18 cellular contexts compared by ENCODE assay signal in the genomic region with DNA sequence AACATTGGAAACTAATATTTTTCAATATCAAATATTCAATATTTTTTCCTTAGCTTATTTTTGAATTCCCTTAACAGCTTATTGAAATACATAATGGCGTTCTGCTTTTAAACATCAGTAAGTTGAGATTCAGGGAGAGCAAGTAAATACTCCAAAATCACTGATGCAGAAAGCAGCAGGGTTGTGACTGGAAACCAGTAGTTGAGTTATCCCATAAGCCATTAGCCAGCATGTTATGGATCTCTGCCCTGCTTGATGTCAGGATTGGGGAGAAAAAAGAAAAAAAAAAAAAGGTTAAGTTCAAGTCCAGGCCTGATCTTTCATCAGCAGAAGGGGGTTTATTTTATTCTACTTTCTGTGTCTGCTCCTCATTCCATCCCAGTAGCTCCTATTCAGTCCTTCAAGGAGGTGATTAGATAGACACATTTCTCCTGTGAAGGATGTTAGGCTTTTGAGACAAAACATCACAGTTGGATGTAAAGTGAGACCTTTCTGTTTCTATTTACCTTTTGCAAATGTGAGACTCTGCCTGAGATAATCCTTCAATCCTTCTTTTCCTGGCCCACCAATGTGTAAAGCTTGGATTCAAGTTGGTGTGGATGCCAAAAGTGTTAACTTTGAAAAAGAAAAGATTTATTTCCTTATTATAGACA.
DNase-seq lines count a peak whose midpoint lies in the region; TF ChIP-seq lines count a peak whose summit lies in the region.
"Had no signal": no experiment of that assay in that cellular context is flagged by ENCODE, and none has a peak within 500 bp of the region (broad histone marks: within the 10 kb centered on the region; RNA-seq: fewer than 3 reads in every experiment).

No MANE protein-coding gene starts in this region.

- no peak overlapping the region for H3K4me3 ChIP-seq in Caco-2 (ENCODE audit: low read depth, low read length)
- no peak overlapping the region for H3K4me3 ChIP-seq in breast epithelium
- H3K4me3 ChIP-seq: heart right ventricle, pancreas, thyroid gland had no signal

- BruUV-seq in Caco-2 (replicated peaks; lab: Mats Ljungman, UMichigan), result no TSS peak

- H3K36me3 ChIP-seq in Caco-2 (ENCODE audit: control insufficient read depth, insufficient read depth, low read length) (no peaks in the 10 kb centered on the region), breast epithelium (no peaks in the 10 kb centered on the region)
- H3K36me3 ChIP-seq: heart right ventricle, pancreas, thyroid gland had no signal

- no peak overlapping the region for H3K27ac Mint-ChIP-seq in Caco-2 (ENCODE audit: unreplicated experiment)
- H3K27ac Mint-ChIP-seq: CD8-positive, alpha-beta T cell; T-helper 1 cell treated with Interleukin-12 subunit alpha and Interleukin-12 subunit beta and Interleukin-4 antibody, amounts not matched to agents 30 μg/mL and 1 μg/mL, for 36 hours had no signal

- H3K4me1 ChIP-seq in Caco-2 (no peaks in the 10 kb centered on the region), breast epithelium (no peaks in the 10 kb centered on the region)
- H3K4me1 ChIP-seq: pancreas had no signal

- no peak overlapping the region for H3K27ac ChIP-seq in breast epithelium
- H3K27ac ChIP-seq: heart right ventricle, pancreas, thyroid gland had no signal

- DNase-seq in Caki2 (ENCODE audit: low read depth) (peak; percentile 14), NCI-H510A (lab: John Stamatoyannopoulos, UW) (peak; percentile 13), fibroblast of peridontal ligament (ENCODE audit: extremely low read depth) (peak; percentile 70), Caco-2 (no peak), anterior cingulate cortex (lab: John Stamatoyannopoulos, UW) (no peak), breast epithelium (ENCODE audit: low spot score in 2 of 2) (no peak)
- no peak for DNase-seq in activated CD4-positive, alpha-beta T cell treated with anti-CD3 and anti-CD28 coated beads for 48 hours
- DNase-seq: activated CD4-positive, alpha-beta T cell treated with anti-CD3 and anti-CD28 coated beads, Interleukin-2, amount 50 U/mL, for 4 hours; activated T-cell treated with anti-CD3 and anti-CD28 coated beads for 4 hours; CD8-positive, alpha-beta T cell; heart right ventricle; naive B cell; pancreas; stimulated activated naive CD4-positive, alpha-beta T cell; thyroid gland had no signal

- no peak overlapping the region for H3K4me3 Mint-ChIP-seq in Caco-2 (ENCODE audit: unreplicated experiment)
- H3K4me3 Mint-ChIP-seq: CD8-positive, alpha-beta T cell; IgD-negative memory B cell; naive B cell; T-helper 1 cell treated with Interleukin-12 subunit alpha and Interleukin-12 subunit beta and Interleukin-4 antibody, amounts not matched to agents 30 μg/mL and 1 μg/mL, for 36 hours had no signal

- POLR2A ChIA-PET in Caco-2 (lab: Charles Lee), result no interaction called here

- H3K9me3 ChIP-seq in Caco-2, result no peaks in the 10 kb centered on the region
- H3K9me3 ChIP-seq in breast epithelium, result no peaks in the 10 kb centered on the region
- H3K9me3 ChIP-seq: heart right ventricle, pancreas, thyroid gland had no signal

- H3K36me3 Mint-ChIP-seq in Caco-2 (ENCODE audit: insufficient read depth, unreplicated experiment), result no peaks in the 10 kb centered on the region
- H3K36me3 Mint-ChIP-seq: CD8-positive, alpha-beta T cell; IgD-negative memory B cell; naive B cell had no signal

- no peaks in the 10 kb centered on the region for H3K9me3 Mint-ChIP-seq in Caco-2 (ENCODE audit: unreplicated experiment)
- H3K9me3 Mint-ChIP-seq: CD8-positive, alpha-beta T cell; IgD-negative memory B cell; naive B cell; T-helper 1 cell treated with Interleukin-12 subunit alpha and Interleukin-12 subunit beta and Interleukin-4 antibody, amounts not matched to agents 30 μg/mL and 1 μg/mL, for 36 hours had no signal

- TF ChIP-seq EP300 in Ishikawa (IDR thresholded peaks at IDR 0.05; ENCODE audit: borderline replicate concordance), result peak; percentile 22; the same call in 1 of the 2 replicates

- no peak for TF ChIP-seq RAD21 in Ishikawa (IDR thresholded peaks at IDR 0.05; ENCODE audit: low read depth)

- H3K4me1 Mint-ChIP-seq in Caco-2 (ENCODE audit: low read depth, unreplicated experiment), result no peaks in the 10 kb centered on the region

- CTCF ChIA-PET in Caco-2 (lab: Charles Lee), result no interaction called here

- intact Hi-C loops in Caco-2 (cut with micrococcal nuclease; ENCODE audit: unreplicated experiment), result no loop called here
- intact Hi-C loops in breast epithelium (cut with DNase I; ENCODE audit: low total_unique reads), result no loop called here

- TF ChIP-seq POLR2A in breast epithelium (IDR thresholded peaks at IDR 0.05), result no peak

- H3K27me3 ChIP-seq in Caco-2 (replicated peaks; ENCODE audit: control insufficient read depth, insufficient read depth, low read length), result no peaks in the 10 kb centered on the region
- H3K27me3 ChIP-seq in breast epithelium, result no peaks in the 10 kb centered on the region
- H3K27me3 ChIP-seq: heart right ventricle, pancreas, thyroid gland had no signal

- H3K27me3 Mint-ChIP-seq in Caco-2 (ENCODE audit: insufficient read depth, unreplicated experiment), result peaks cover 5% of the 10 kb centered on the region
- H3K27me3 Mint-ChIP-seq: IgD-negative memory B cell, naive B cell had no signal

- TF ChIP-seq CTCF in Caco-2 (IDR thresholded peaks at IDR 0.05; ENCODE audit: insufficient read depth in 1 of 2, low read depth in 1 of 2, low read length in 1 of 2, severe bottlenecking in 1 of 2, unreplicated experiment in 1 of 2) (no peak), breast epithelium (IDR thresholded peaks at IDR 0.05) (no peak)

- in situ Hi-C loops in Caki2 (cut with HindIII; ENCODE audit: low pct_unique_long_range_greater_than_20kb, low sequenced_read_pairs), result no loop called here

TF ChIP-seq in Ishikawa, 13 proteins besides CTCF, POLR2A, EP300 and RAD21:
- TF ChIP-seq TEAD4 (IDR thresholded peaks at IDR 0.05) (peak; percentile 39; the same call in 1 of the 2 replicates), FOXM1 (IDR thresholded peaks at IDR 0.05; ENCODE audit: borderline replicate concordance, low read depth) (no peak)
- TF ChIP-seq, protein P1, sequence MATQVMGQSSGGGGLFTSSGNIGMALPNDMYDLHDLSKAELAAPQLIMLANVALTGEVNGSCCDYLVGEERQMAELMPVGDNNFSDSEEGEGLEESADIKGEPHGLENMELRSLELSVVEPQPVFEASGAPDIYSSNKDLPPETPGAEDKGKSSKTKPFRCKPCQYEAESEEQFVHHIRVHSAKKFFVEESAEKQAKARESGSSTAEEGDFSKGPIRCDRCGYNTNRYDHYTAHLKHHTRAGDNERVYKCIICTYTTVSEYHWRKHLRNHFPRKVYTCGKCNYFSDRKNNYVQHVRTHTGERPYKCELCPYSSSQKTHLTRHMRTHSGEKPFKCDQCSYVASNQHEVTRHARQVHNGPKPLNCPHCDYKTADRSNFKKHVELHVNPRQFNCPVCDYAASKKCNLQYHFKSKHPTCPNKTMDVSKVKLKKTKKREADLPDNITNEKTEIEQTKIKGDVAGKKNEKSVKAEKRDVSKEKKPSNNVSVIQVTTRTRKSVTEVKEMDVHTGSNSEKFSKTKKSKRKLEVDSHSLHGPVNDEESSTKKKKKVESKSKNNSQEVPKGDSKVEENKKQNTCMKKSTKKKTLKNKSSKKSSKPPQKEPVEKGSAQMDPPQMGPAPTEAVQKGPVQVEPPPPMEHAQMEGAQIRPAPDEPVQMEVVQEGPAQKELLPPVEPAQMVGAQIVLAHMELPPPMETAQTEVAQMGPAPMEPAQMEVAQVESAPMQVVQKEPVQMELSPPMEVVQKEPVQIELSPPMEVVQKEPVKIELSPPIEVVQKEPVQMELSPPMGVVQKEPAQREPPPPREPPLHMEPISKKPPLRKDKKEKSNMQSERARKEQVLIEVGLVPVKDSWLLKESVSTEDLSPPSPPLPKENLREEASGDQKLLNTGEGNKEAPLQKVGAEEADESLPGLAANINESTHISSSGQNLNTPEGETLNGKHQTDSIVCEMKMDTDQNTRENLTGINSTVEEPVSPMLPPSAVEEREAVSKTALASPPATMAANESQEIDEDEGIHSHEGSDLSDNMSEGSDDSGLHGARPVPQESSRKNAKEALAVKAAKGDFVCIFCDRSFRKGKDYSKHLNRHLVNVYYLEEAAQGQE (IDR thresholded peaks at IDR 0.05; ENCODE audit: low read depth), result no peak

Comparison
In these comparisons a context has a peak if more than half of its experiments do, and no peak if none do; other contexts are left out.
1. DNase-seq: peak in Caki2 (single experiment), NCI-H510A (single experiment) and fibroblast of peridontal ligament (single experiment); none in Caco-2 (0 of 2), anterior cingulate cortex (0 of 58), breast epithelium (0 of 2) and activated CD4-positive, alpha-beta T cell treated with anti-CD3 and anti-CD28 coated beads for 48 hours (single experiment).